Comparison of ENCODE assay signal across 29 cellular contexts in genomic region chr17:14228903-14229302, GRCh38.
DNase-seq lines count a peak whose midpoint lies in the region; FAIRE-seq and TF ChIP-seq lines count a peak whose summit lies in the region.
"Had no signal": no experiment of that assay in that cellular context is flagged by ENCODE, and none has a peak within 500 bp of the region (broad histone marks: within the 10 kb centered on the region; RNA-seq: fewer than 3 reads in every experiment).

No MANE protein-coding gene starts in this region.

- DNase-seq in AG09309 (ENCODE audit: low read depth) (peak; percentile 80), HFF-Myc (ENCODE audit: extremely low read depth, low read depth) (peak; percentile 49), cerebellar cortex (ENCODE audit: low spot score) (peak; percentile 8), D721Med (ENCODE audit: insufficient read length, low spot score) (no peak), GM19238 (ENCODE audit: insufficient read length, low spot score) (no peak), NCI-H2196 (lab: John Stamatoyannopoulos, UW; ENCODE audit: unreplicated experiment) (no peak)
- DNase-seq in effector CD4-positive, alpha-beta T cell: no peak
- DNase-seq: activated CD4-positive, alpha-beta T cell treated with anti-CD3 and anti-CD28 coated beads for 1 hour; activated CD8-positive, alpha-beta T cell treated with anti-CD3 and anti-CD28 coated beads, Interleukin-2, amount 10 ng/mL, durations not matched to agents 7 days and 5 days; activated gamma-delta T cell; activated naive CD8-positive, alpha-beta T cell treated with anti-CD3 and anti-CD28 coated beads, Interleukin-2, amount 50 U/mL, for 24 hours; activated T-cell treated with anti-CD3 and anti-CD28 coated beads for 4 hours; Calu3; esophagus squamous epithelium; glutamatergic neuron; kidney glomerular epithelial cell; NCI-H1436; NCI-H510A treated with DMSO at 0.1 percent for 48 hours; small intestine; stimulated activated CD4-positive, alpha-beta T cell treated with anti-CD3 and anti-CD28 coated beads, Interleukin-2, amount 100 ng/mL, for 24 hours; T-helper 1 cell; upper lobe of left lung had no signal

- no peak overlapping the region for H3K4me3 Mint-ChIP-seq in nephron
- H3K4me3 Mint-ChIP-seq: activated CD8-positive, alpha-beta T cell treated with anti-CD3 and anti-CD28 coated beads, Interleukin-2, amount 10 ng/mL, durations not matched to agents 7 days and 5 days; activated naive CD8-positive, alpha-beta T cell treated with anti-CD3 and anti-CD28 coated beads, Interleukin-2, amount 50 U/mL, for 24 hours; brain; GM23338; memory B cell had no signal

- H3K36me3 Mint-ChIP-seq in nephron (ENCODE audit: low read depth): peaks cover 10% of the 10 kb centered on the region

- FAIRE-seq in D721Med (lab: Jason Lieb, UNC): no peak
- FAIRE-seq: A549, K562, RCC 7860, small intestine had no signal

- H3K4me1 Mint-ChIP-seq in nephron: peaks cover 19% of the 10 kb centered on the region
- H3K4me1 Mint-ChIP-seq: activated naive CD8-positive, alpha-beta T cell treated with anti-CD3 and anti-CD28 coated beads, Interleukin-2, amount 50 U/mL, for 24 hours; GM23338; memory B cell had no signal

- peaks cover 7% of the 10 kb centered on the region for H3K9me3 Mint-ChIP-seq in nephron
- H3K9me3 Mint-ChIP-seq: activated naive CD8-positive, alpha-beta T cell treated with anti-CD3 and anti-CD28 coated beads, Interleukin-2, amount 50 U/mL, for 24 hours had no signal

- TF ChIP-seq CTCF in AG09309 (IDR thresholded peaks at IDR 0.05; ENCODE audit: control insufficient read depth, insufficient read depth, low read depth, low read length, missing control alignments): no peak
- TF ChIP-seq CTCF in HFF-Myc (IDR thresholded peaks at IDR 0.05; ENCODE audit: low read depth, low read length, missing control alignments): no peak
- TF ChIP-seq CTCF in nephron (IDR thresholded peaks at IDR 0.05; ENCODE audit: unreplicated experiment in 3 of 3): no peak
- no peak for TF ChIP-seq CTCF in D721Med (IDR thresholded peaks at IDR 0.05; ENCODE audit: insufficient read depth, missing control alignments)

- no peak overlapping the region for H3K4me3 ChIP-seq in AG09309 (ENCODE audit: control insufficient read depth, low read depth, low read length)
- no peak overlapping the region for H3K4me3 ChIP-seq in HFF-Myc (replicated peaks; ENCODE audit: low read depth, low read length)
- H3K4me3 ChIP-seq: A549, esophagus squamous epithelium, GM23338, K562, upper lobe of left lung had no signal

- peak overlapping the region; percentile 2 to 72 (median 3) for H3K27ac Mint-ChIP-seq in nephron
- H3K27ac Mint-ChIP-seq: activated CD8-positive, alpha-beta T cell treated with anti-CD3 and anti-CD28 coated beads, Interleukin-2, amount 10 ng/mL, durations not matched to agents 7 days and 5 days; activated naive CD8-positive, alpha-beta T cell treated with anti-CD3 and anti-CD28 coated beads, Interleukin-2, amount 50 U/mL, for 24 hours; GM23338; memory B cell had no signal

- peaks cover 16% of the 10 kb centered on the region for H3K27me3 Mint-ChIP-seq in nephron (ENCODE audit: low read depth)
- H3K27me3 Mint-ChIP-seq: activated naive CD8-positive, alpha-beta T cell treated with anti-CD3 and anti-CD28 coated beads, Interleukin-2, amount 50 U/mL, for 24 hours; brain; memory B cell had no signal

Comparison
In these comparisons a context has a peak if more than half of its experiments do, and no peak if none do; other contexts are left out.
1. DNase-seq: peak in AG09309 (single experiment), HFF-Myc (single experiment) and cerebellar cortex (single experiment); none in effector CD4-positive, alpha-beta T cell (single experiment), D721Med (single experiment), GM19238 (single experiment) and NCI-H2196 (single experiment).